Comparison of ENCODE assay signal across 23 cellular contexts in genomic region chr1:29825941-29826415, GRCh38.
"Had no signal": no experiment of that assay in that cellular context is flagged by ENCODE, and none has a peak within 500 bp of the region (broad histone marks: within the 10 kb centered on the region; RNA-seq: fewer than 3 reads in every experiment).

No MANE protein-coding gene starts in this region.

- H3K9me3 ChIP-seq: left ventricle myocardium inferior, neutrophil, suprapubic skin, tibial artery had no signal

- H3K4me2 ChIP-seq: smooth muscle cell had no signal

- H3K4me3 ChIP-seq: left ventricle myocardium inferior, smooth muscle cell, suprapubic skin, tibial artery had no signal

- H3K36me3 ChIP-seq: brain microvascular endothelial cell, left ventricle myocardium inferior, neutrophil, suprapubic skin, tibial artery, WERI-Rb-1 had no signal

- ATAC-seq: activated CD4-positive, CD25-positive, alpha-beta regulatory T cell treated with anti-CD3 and anti-CD28 coated beads, Interleukin-2, amount 50 U/mL, for 24 hours; stimulated activated naive B cell treated with anti-CD40 and anti-IgM and Interleukin-4, amounts not matched to agents 10 μg/mL and 1 μg/mL and 100 μg/mL, for 72 hours had no signal

- H3K27me3 ChIP-seq: brain microvascular endothelial cell had no signal

- DNase-seq: activated CD4-positive, alpha-beta T cell treated with anti-CD3 and anti-CD28 coated beads for 48 hours; activated CD4-positive, alpha-beta T cell treated with anti-CD3 and anti-CD28 coated beads, Interleukin-2, amount 50 U/mL, for 48 hours; activated CD8-positive, alpha-beta memory T cell treated with anti-CD3 and anti-CD28 coated beads, Interleukin-2, amount 50 U/mL, for 48 hours; activated gamma-delta T cell; activated naive CD4-positive, alpha-beta T cell treated with anti-CD3 and anti-CD28 coated beads, Interleukin-2, amount 50 U/mL, for 16 hours; activated T-cell treated with anti-CD3 and anti-CD28 coated beads, Interleukin-2, amount 50 U/mL, for 24 hours; amniotic stem cell; brain microvascular endothelial cell; caudate nucleus; dermis blood vessel endothelial cell; effector CD8-positive, alpha-beta T cell; left ventricle myocardium inferior; stimulated activated CD4-positive, alpha-beta T cell treated with anti-CD3 and anti-CD28 coated beads, Interleukin-15, amount 100 ng/mL, for 24 hours; stimulated activated CD4-positive, alpha-beta T cell treated with anti-CD3 and anti-CD28 coated beads, Interleukin-2, amount 100 ng/mL, for 24 hours; stimulated activated naive B cell treated with anti-CD40 and anti-IgM and Interleukin-4, amounts not matched to agents 10 μg/mL and 1 μg/mL and 100 μg/mL, for 72 hours; T-helper 9 cell; WERI-Rb-1 had no signal

- H3K27ac ChIP-seq: brain microvascular endothelial cell, epithelial cell of prostate, left ventricle myocardium inferior, neutrophil, suprapubic skin, tibial artery had no signal

- H3K4me1 ChIP-seq: left ventricle myocardium inferior, suprapubic skin, tibial artery had no signal
